Comparison of ENCODE assay signal across 22 cellular contexts in genomic region chr3:150277444-150277843, GRCh38.
A peak's percentile ranks its signal among the peaks of the same experiment; 100 is the strongest.
DNase-seq lines count a peak whose midpoint lies in the region; ATAC-seq, FAIRE-seq and TF ChIP-seq lines count a peak whose summit lies in the region.
"Had no signal": no experiment of that assay in that cellular context is flagged by ENCODE, and none has a peak within 500 bp of the region (broad histone marks: within the 10 kb centered on the region; RNA-seq: fewer than 3 reads in every experiment).

No MANE protein-coding gene starts in this region.

- H3K9me3 ChIP-seq in Panc1 (ENCODE audit: control insufficient read depth, insufficient read depth, low read depth, low read length) (peaks cover 2% of the 10 kb centered on the region; the same call in 1 of the 2 replicates), small intestine (ENCODE audit: control insufficient read depth, low read depth) (no peaks in the 10 kb centered on the region)
- H3K9me3 ChIP-seq: Caco-2 had no signal

- in situ Hi-C loops in Panc1 (cut with HindIII; ENCODE audit: low pct_unique_long_range_greater_than_20kb, low sequenced_read_pairs) = no loop called here

- no peaks in the 10 kb centered on the region for H3K27me3 ChIP-seq in Panc1 (ENCODE audit: control insufficient read depth, insufficient read depth, low read length)
- no peaks in the 10 kb centered on the region for H3K27me3 ChIP-seq in small intestine (ENCODE audit: control insufficient read depth in 2 of 2, insufficient read depth in 2 of 2, low read length in 2 of 2)

- peak overlapping the region; percentile 26 to 75 (median 37) for H3K27ac Mint-ChIP-seq in nephron
- H3K27ac Mint-ChIP-seq: CD4-positive, alpha-beta memory T cell had no signal

- H3K4me3 Mint-ChIP-seq in nephron = no peak overlapping the region
- H3K4me3 Mint-ChIP-seq: CD4-positive, alpha-beta memory T cell had no signal

- H3K36me3 ChIP-seq in Panc1 (ENCODE audit: control insufficient read depth, insufficient read depth, low read length) (no peaks in the 10 kb centered on the region), small intestine (ENCODE audit: control insufficient read depth in 2 of 2, insufficient read depth in 2 of 2, low read length in 2 of 2) (no peaks in the 10 kb centered on the region)

- DNase-seq in Panc1 (ENCODE audit: low read depth, low spot score) (no peak), foreskin melanocyte (peak; percentile 72), small intestine (no peak), NCI-H524 treated with DMSO at 0.1 percent for 48 hours (lab: John Stamatoyannopoulos, UW) (no peak)
- DNase-seq: C1 segment of cervical spinal cord; Caco-2; CD4-positive, alpha-beta memory T cell; GF-D8; NCI-H1092; NCI-H1417 treated with DMSO at 0.1 percent for 48 hours; NCI-H1694 treated with DMSO at 0.1 percent for 48 hours; NCI-H2081; NCI-H2227 treated with DMSO at 0.1 percent for 48 hours; SIG-M5 had no signal

- intact Hi-C loops in Panc1 (cut with micrococcal nuclease; ENCODE audit: unreplicated experiment) = no loop called here

- no peaks in the 10 kb centered on the region for H3K27me3 Mint-ChIP-seq in nephron (ENCODE audit: low read depth)

- peak overlapping the region; percentile 7; the same call in 1 of the 2 replicates for H3K27ac ChIP-seq in Panc1 (ENCODE audit: low read length)
- no peak overlapping the region for H3K27ac ChIP-seq in small intestine (ENCODE audit: low read depth in 1 of 2, low read length in 1 of 2)
- H3K27ac ChIP-seq: HL-60 had no signal

- TF ChIP-seq CTCF in Panc1 (IDR thresholded peaks at IDR 0.05) (no peak), nephron (IDR thresholded peaks at IDR 0.05; ENCODE audit: unreplicated experiment in 3 of 3) (no peak)

- no peak for FAIRE-seq in small intestine (lab: Jason Lieb, UNC)
- FAIRE-seq: GM12891, GM19239, H1 had no signal

- peaks cover 10% of the 10 kb centered on the region for H3K9me3 Mint-ChIP-seq in nephron

- H3K4me3 ChIP-seq in Panc1 (ENCODE audit: low read depth in 2 of 2, low read length in 2 of 2) (no peak overlapping the region), small intestine (ENCODE audit: low read depth in 1 of 2, low read length in 2 of 2) (no peak overlapping the region)

- CTCF ChIA-PET in Panc1 (lab: Charles Lee) = no interaction called here

- H3K4me1 Mint-ChIP-seq in nephron = peaks cover 38% of the 10 kb centered on the region
- H3K4me1 Mint-ChIP-seq: CD4-positive, alpha-beta memory T cell had no signal

- ATAC-seq in Panc1 (no peak), GM18907 (IDR thresholded peaks at IDR 0.05; ENCODE audit: unreplicated experiment) (no peak), GM18502 (IDR thresholded peaks at IDR 0.05; ENCODE audit: poor library complexity, unreplicated experiment) (no peak)
- ATAC-seq: HCT116 had no signal

- H3K4me1 ChIP-seq in Panc1 (ENCODE audit: control insufficient read depth, insufficient read depth, low read length) (peaks cover 7% of the 10 kb centered on the region; the same call in 1 of the 2 replicates), small intestine (ENCODE audit: control insufficient read depth in 2 of 2, insufficient read depth in 1 of 2, low read depth in 1 of 2, low read length in 1 of 2) (peaks cover 1 to 2% of the 10 kb centered on the region in 2 donors)

- no peaks in the 10 kb centered on the region for H3K36me3 Mint-ChIP-seq in nephron (ENCODE audit: low read depth)
- H3K36me3 Mint-ChIP-seq: CD4-positive, alpha-beta memory T cell had no signal

- no TSS peak for BruUV-seq in Panc1 (replicated peaks; lab: Mats Ljungman, UMichigan)

- POLR2A ChIA-PET in Panc1 (lab: Charles Lee) = no interaction called here
